In the genomic region with DNA sequence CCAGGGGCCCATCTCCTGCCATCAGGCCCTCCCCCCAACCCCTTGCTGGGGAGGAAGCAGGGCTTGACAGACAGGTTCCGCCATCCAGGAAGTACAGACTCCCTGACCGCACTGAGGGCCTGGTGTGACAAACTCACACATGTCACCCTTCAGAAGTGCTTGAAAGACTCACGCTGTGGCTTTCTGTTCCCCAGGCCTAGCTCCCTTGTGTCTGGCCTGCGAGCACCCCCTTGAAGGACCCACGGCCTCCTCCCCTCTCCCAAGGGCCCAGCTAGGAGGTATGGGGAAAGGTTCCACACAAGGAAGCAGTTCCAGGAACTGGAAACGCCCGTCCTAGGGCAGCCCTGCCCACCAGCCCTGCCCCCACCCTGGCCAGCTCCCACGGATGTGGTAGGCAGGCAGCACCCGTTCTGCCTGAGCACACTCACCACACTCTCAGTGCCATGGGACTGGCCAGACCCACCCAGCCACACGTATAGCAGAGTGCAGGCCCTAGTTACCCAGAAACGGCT, we compare ENCODE assay signal across 8 cellular contexts. TPM values are rescaled to one million over a fixed set of nuclear protein-coding genes. Genes with fewer than 3 reads are reported as not detected.
DNase-seq lines count a peak whose midpoint lies in the region; ATAC-seq and TF ChIP-seq lines count a peak whose summit lies in the region.

No MANE protein-coding gene starts in this region.

- peak overlapping the region; percentile 71 for H3K27ac ChIP-seq in adipose tissue (ENCODE audit: low read depth, low read length)

- H3K4me1 Mint-ChIP-seq in MCF 10A (ENCODE audit: insufficient read depth, unreplicated experiment) = peaks cover 41% of the 10 kb centered on the region
- H3K4me1 Mint-ChIP-seq in T-helper 2 cell treated with Interferon-gamma antibody and Interleukin-4, amounts not matched to agents 5 μg/mL and 100 μg/mL, for 36 hours (ENCODE audit: low read depth) = peaks cover 71% of the 10 kb centered on the region

- H3K9me3 Mint-ChIP-seq in MCF 10A (ENCODE audit: unreplicated experiment) = no peaks in the 10 kb centered on the region
- no peaks in the 10 kb centered on the region for H3K9me3 Mint-ChIP-seq in T-helper 2 cell treated with Interferon-gamma antibody and Interleukin-4, amounts not matched to agents 5 μg/mL and 100 μg/mL, for 36 hours

- BruUV-seq in MCF 10A (replicated peaks; lab: Mats Ljungman, UMichigan) = no TSS peak

- intact Hi-C loops in MCF 10A (cut with micrococcal nuclease) = loop anchor here (1.0 kb wide), 1 partner anchor 141 kb away; no protein-coding TSS in a partner anchor

- DNase-seq in T47D (ENCODE audit: low read depth in 1 of 2, low spot score in 1 of 2) (peak; percentile 64 to 87), MCF 10A (ENCODE audit: unreplicated experiment) (no peak), mucosa of gallbladder (ENCODE audit: low spot score) (peak; percentile 78), COLO829 (ENCODE audit: low spot score) (no peak)
- DNase-seq in T-helper 2 cell treated with Interferon-gamma antibody and Interleukin-4, amounts not matched to agents 5 μg/mL and 100 μg/mL, for 36 hours (ENCODE audit: low spot score) = peak; percentile 76
- DNase-seq in stimulated activated CD8-positive, alpha-beta memory T cell treated with anti-CD3 and anti-CD28 coated beads, Interleukin-7, amount 100 ng/mL, for 48 hours (ENCODE audit: extremely low read depth in 1 of 2, low read depth in 1 of 2) = peak; percentile 63 to 80

- peaks cover 48% of the 10 kb centered on the region for H3K36me3 Mint-ChIP-seq in MCF 10A (ENCODE audit: insufficient read depth, unreplicated experiment)
- peaks cover 78% of the 10 kb centered on the region for H3K36me3 Mint-ChIP-seq in T-helper 2 cell treated with Interferon-gamma antibody and Interleukin-4, amounts not matched to agents 5 μg/mL and 100 μg/mL, for 36 hours (ENCODE audit: low read depth)

- no peaks in the 10 kb centered on the region for H3K27me3 Mint-ChIP-seq in MCF 10A (ENCODE audit: insufficient read depth, unreplicated experiment)
- H3K27me3 Mint-ChIP-seq in T-helper 2 cell treated with Interferon-gamma antibody and Interleukin-4, amounts not matched to agents 5 μg/mL and 100 μg/mL, for 36 hours (ENCODE audit: low read depth) = no peaks in the 10 kb centered on the region

- CTCF ChIA-PET in MCF 10A (lab: Yijun Ruan, JAX) = interaction anchor here (0.7 to 2.0 kb wide), 7 partner anchors 8 to 501 kb away, joined by 3 to 16 read pairs (median 5); no protein-coding TSS in a partner anchor

- peak; percentile 65 for ATAC-seq in HG03159 (IDR thresholded peaks at IDR 0.05; ENCODE audit: unreplicated experiment)

- no peak for TF ChIP-seq CTCF in MCF 10A (IDR thresholded peaks at IDR 0.05; ENCODE audit: unreplicated experiment)

- 29 to 65% (median 32%) methylated on average over 11 of the region's 11 CpGs for WGBS in adipose tissue, 3 donors

- no peak overlapping the region for H3K27ac Mint-ChIP-seq in MCF 10A (ENCODE audit: low read depth, unreplicated experiment)
- peak overlapping the region; percentile 93 for H3K27ac Mint-ChIP-seq in T-helper 2 cell treated with Interferon-gamma antibody and Interleukin-4, amounts not matched to agents 5 μg/mL and 100 μg/mL, for 36 hours

- POLR2A ChIA-PET in MCF 10A (lab: Yijun Ruan, JAX) = interaction anchor here (1.4 kb wide), 1 partner anchor 15 kb away, joined by 3 read pairs; no protein-coding TSS in a partner anchor

- H3K4me3 Mint-ChIP-seq in MCF 10A (ENCODE audit: unreplicated experiment) = no peak overlapping the region
- H3K4me3 Mint-ChIP-seq in T-helper 2 cell treated with Interferon-gamma antibody and Interleukin-4, amounts not matched to agents 5 μg/mL and 100 μg/mL, for 36 hours = peak overlapping the region; percentile 82

- in situ Hi-C loops in T47D (cut with HindIII; ENCODE audit: low pct_unique_long_range_greater_than_20kb, low sequenced_read_pairs) = no loop called here

RNA-seq across cellular contexts. Expression of gene SLC2A1, which starts 26.7 kb away (rescaled TPM):
- total RNA-seq in MCF 10A (2022) = 87.5 and 95.0 TPM in 2 replicates
- polyA plus RNA-seq in adipose tissue = 10 to 100 TPM in 1 of 3 donors, 1 to 10 TPM in 2; 4.4 to 25.4 (median 6.6) TPM
- total RNA-seq in mucosa of gallbladder = 142 TPM

Comparison
In these comparisons a context has a peak if more than half of its experiments do, and no peak if none do; other contexts are left out.
1. DNase-seq: peak in T47D (2 of 2), T-helper 2 cell treated with Interferon-gamma antibody and Interleukin-4, amounts not matched to agents 5 μg/mL and 100 μg/mL, for 36 hours (single experiment), mucosa of gallbladder (single experiment) and stimulated activated CD8-positive, alpha-beta memory T cell treated with anti-CD3 and anti-CD28 coated beads, Interleukin-7, amount 100 ng/mL, for 48 hours (2 of 2); none in MCF 10A (single experiment) and COLO829 (single experiment).